Comparison of ENCODE assay signal across 1 cellular context in genomic region chr6:169701953-169702639, GRCh38.
A peak's percentile ranks its signal among the peaks of the same experiment; 100 is the strongest.
TF ChIP-seq lines count a peak whose summit lies in the region.

Gene C6orf120 (plus strand): TSS chr6:169702126. CDS start chr6:169702460, 334 bp downstream.
Gene WDR27 (minus strand): TSS chr6:169702029. CDS start chr6:169689005, 13,024 bp downstream.

TF ChIP-seq in HepG2, 621 proteins besides CTCF, POLR2A, EP300 and RAD21 (continued from another document and continues in another):
- TF ChIP-seq ZUFSP (CRISPR knock-in tag; IDR thresholded peaks at IDR 0.05; ENCODE audit: borderline replicate concordance) (no peak), CHD2 (IDR thresholded peaks at IDR 0.05; ENCODE audit: low read depth, low read length) (peak; percentile 100), AKNA (CRISPR knock-in tag; IDR thresholded peaks at IDR 0.05; ENCODE audit: borderline replicate concordance) (no peak), KLF16 (CRISPR knock-in tag; IDR thresholded peaks at IDR 0.05) (peak in 1 of 2 experiments; percentile 99; a peak in 3 of 4 replicates), ZNF558 (CRISPR knock-in tag; IDR thresholded peaks at IDR 0.05; ENCODE audit: borderline replicate concordance) (peak; percentile 97; the same call in 1 of the 2 replicates), KMT2A (CRISPR knock-in tag; IDR thresholded peaks at IDR 0.05) (peak; percentile 97), ZNF790 (CRISPR knock-in tag; IDR thresholded peaks at IDR 0.05; ENCODE audit: borderline replicate concordance) (0 out of 2 replicates have a peak, but pooled peaks have one; percentile 19), IRF1 (CRISPR knock-in tag; IDR thresholded peaks at IDR 0.05; ENCODE audit: low read depth) (no peak), YEATS2 (CRISPR knock-in tag; IDR thresholded peaks at IDR 0.05; ENCODE audit: borderline replicate concordance) (peak; percentile 99), MXD1 (CRISPR knock-in tag; IDR thresholded peaks at IDR 0.05) (peak; percentile 96), ZNF792 (CRISPR knock-in tag; IDR thresholded peaks at IDR 0.05) (peak; percentile 90), MTF1 (CRISPR knock-in tag; IDR thresholded peaks at IDR 0.05) (0 out of 2 replicates have a peak, but pooled peaks have one; percentile 9), HNRNPH1 (optimal IDR thresholded peaks at IDR 0.05; ENCODE audit: low read depth, low read length) (peak; percentile 84), ZNF383 (CRISPR knock-in tag; IDR thresholded peaks at IDR 0.05; ENCODE audit: borderline replicate concordance) (peak; percentile 83), FOXK2 (IDR thresholded peaks at IDR 0.05) (no peak), NR3C1 (CRISPR knock-in tag; IDR thresholded peaks at IDR 0.05) (no peak), AHR (CRISPR knock-in tag; IDR thresholded peaks at IDR 0.05) (peak; percentile 74), GLMP (CRISPR knock-in tag; IDR thresholded peaks at IDR 0.05; ENCODE audit: borderline replicate concordance) (no peak), ZKSCAN5 (CRISPR knock-in tag; IDR thresholded peaks at IDR 0.05) (no peak; the same call in 1 of the 2 replicates), KAT8 (CRISPR knock-in tag; IDR thresholded peaks at IDR 0.05) (peak; percentile 96), NAIF1 (CRISPR knock-in tag; IDR thresholded peaks at IDR 0.05; ENCODE audit: borderline replicate concordance) (peak; percentile 77), ZNF883 (CRISPR knock-in tag; IDR thresholded peaks at IDR 0.05; ENCODE audit: not compliant biosample characterization) (peak; percentile 97), ZNF143 (CRISPR knock-in tag; IDR thresholded peaks at IDR 0.05) (peak; percentile 45; the same call in 1 of the 2 replicates), ZSCAN9 (CRISPR knock-in tag; IDR thresholded peaks at IDR 0.05; ENCODE audit: borderline replicate concordance) (peak; percentile 63; the same call in 1 of the 2 replicates), PCBP1 (IDR thresholded peaks at IDR 0.05; ENCODE audit: borderline replicate concordance, low read depth, low read length) (peak; percentile 91; the same call in 1 of the 2 replicates), ZNF10 (CRISPR knock-in tag; IDR thresholded peaks at IDR 0.05; ENCODE audit: borderline replicate concordance, low read depth) (no peak), ZNF7 (CRISPR knock-in tag; IDR thresholded peaks at IDR 0.05) (no peak), ZNF234 (CRISPR knock-in tag; conservative IDR thresholded peaks at IDR 0.05) (peak; percentile 98), MAZ (IDR thresholded peaks at IDR 0.05; ENCODE audit: borderline replicate concordance, low read depth, low read length) (peak; percentile 83), MAZ (CRISPR knock-in tag; IDR thresholded peaks at IDR 0.05; ENCODE audit: low read depth) (peak; percentile 95), MAF1 (CRISPR knock-in tag; IDR thresholded peaks at IDR 0.05; ENCODE audit: borderline replicate concordance) (0 out of 2 replicates have a peak, but pooled peaks have one; percentile 24), TMF1 (CRISPR knock-in tag; IDR thresholded peaks at IDR 0.05; ENCODE audit: low read depth) (peak; percentile 71; the same call in 1 of the 2 replicates), PAXIP1 (CRISPR knock-in tag; conservative IDR thresholded peaks at IDR 0.05) (peak; percentile 75), SNAPC5 (CRISPR knock-in tag; IDR thresholded peaks at IDR 0.05; ENCODE audit: borderline replicate concordance) (0 out of 2 replicates have a peak, but pooled peaks have one; percentile 21), ZNF205 (CRISPR knock-in tag; IDR thresholded peaks at IDR 0.05) (0 out of 2 replicates have a peak, but pooled peaks have one; percentile 77), HMGA1 (CRISPR knock-in tag; conservative IDR thresholded peaks at IDR 0.05) (no peak), ZFAT (CRISPR knock-in tag; conservative IDR thresholded peaks at IDR 0.05) (0 out of 2 replicates have a peak, but pooled peaks have one; percentile 20), ZNF549 (CRISPR knock-in tag; IDR thresholded peaks at IDR 0.05) (no peak), SNAI1 (CRISPR knock-in tag; IDR thresholded peaks at IDR 0.05; ENCODE audit: borderline replicate concordance) (no peak; the same call in 1 of the 2 replicates), ATF3 (CRISPR knock-in tag; IDR thresholded peaks at IDR 0.05) (peak; percentile 24; the same call in 1 of the 2 replicates), HMGXB4 (CRISPR knock-in tag; IDR thresholded peaks at IDR 0.05; ENCODE audit: borderline replicate concordance in 1 of 2, low read depth in 1 of 2) (peak; percentile 88 to 97; a peak in 3 of 4 replicates), EEA1 (CRISPR knock-in tag; IDR thresholded peaks at IDR 0.05; ENCODE audit: borderline replicate concordance) (no peak; the same call in 1 of the 2 replicates), ARNT2 (CRISPR knock-in tag; IDR thresholded peaks at IDR 0.05; ENCODE audit: low read depth) (peak; percentile 99), SAP130 (CRISPR knock-in tag; IDR thresholded peaks at IDR 0.05; ENCODE audit: low read depth) (peak; percentile 98), PRMT3 (CRISPR knock-in tag; IDR thresholded peaks at IDR 0.05; ENCODE audit: borderline replicate concordance, low read depth) (0 out of 2 replicates have a peak, but pooled peaks have one; percentile 11), PAWR (CRISPR knock-in tag; IDR thresholded peaks at IDR 0.05; ENCODE audit: borderline replicate concordance) (peak; percentile 95; the same call in 1 of the 2 replicates)
